Comparison of ENCODE assay signal across 7 cellular contexts in the genomic region with DNA sequence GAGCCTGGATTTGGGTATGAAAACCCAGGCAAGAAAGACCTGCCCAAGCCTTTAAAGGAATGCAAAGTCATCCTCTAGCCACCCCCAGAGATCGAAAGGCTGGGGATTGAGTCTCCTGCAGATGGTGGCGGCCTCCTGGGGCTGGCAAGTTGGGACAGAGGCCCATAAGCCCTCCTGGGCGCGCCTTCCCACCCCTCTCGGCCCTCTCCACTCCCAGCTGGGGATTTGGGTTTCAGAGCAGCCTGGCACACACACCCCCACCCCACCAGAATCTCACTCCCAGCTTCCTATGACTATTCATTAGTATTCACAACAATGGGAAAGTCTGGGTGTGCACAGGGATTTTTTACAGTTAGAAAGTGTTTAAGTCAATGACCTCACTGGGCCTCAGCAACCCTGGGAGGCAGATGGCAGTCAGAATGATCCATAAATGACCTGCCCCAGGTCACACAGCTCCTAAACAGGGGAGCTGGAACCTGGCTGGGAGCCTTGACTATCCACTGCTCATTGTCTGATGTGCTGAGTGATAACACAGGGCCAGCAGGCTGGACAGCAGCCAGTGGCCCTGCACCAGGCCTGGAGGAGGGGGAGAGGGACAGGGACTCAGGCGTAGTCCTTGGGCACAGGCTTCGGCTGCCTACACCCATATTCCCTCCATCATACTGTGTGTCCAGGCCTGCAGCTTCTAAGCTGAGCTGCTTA. TPM values are rescaled to one million over a fixed set of nuclear protein-coding genes. Genes with fewer than 3 reads are reported as not detected.
DNase-seq lines count a peak whose midpoint lies in the region; TF ChIP-seq lines count a peak whose summit lies in the region.
"Had no signal": no experiment of that assay in that cellular context is flagged by ENCODE, and none has a peak within 500 bp of the region (broad histone marks: within the 10 kb centered on the region; RNA-seq: fewer than 3 reads in every experiment).

No MANE protein-coding gene starts in this region.

- 0 out of 2 replicates have a peak overlapping the region, but pooled peaks have one; percentile 6 for H3K14ac ChIP-seq in H9 (ENCODE audit: insufficient read depth, low read length)

- H4K8ac ChIP-seq in H9 (replicated peaks; ENCODE audit: insufficient read length, low read depth, low read length) = no peak overlapping the region

- H3K9me3 ChIP-seq in H9 (ENCODE audit: control insufficient read depth, low read depth, low read length) = no peaks in the 10 kb centered on the region

- H2BK120ac ChIP-seq in H9 (ENCODE audit: low read depth, low read length, poor library complexity, severe bottlenecking) = no peak overlapping the region

- no peak overlapping the region for H3K27ac ChIP-seq in H9 (ENCODE audit: insufficient read length, low read depth, low read length)

- peaks cover 11% of the 10 kb centered on the region; the same call in 1 of the 2 replicates for H3K4me1 ChIP-seq in H9 (ENCODE audit: insufficient read depth, low read length)

- no peaks in the 10 kb centered on the region for H3K27me3 Mint-ChIP-seq in H9 (ENCODE audit: low read depth)
- no peaks in the 10 kb centered on the region for H3K27me3 Mint-ChIP-seq in activated naive CD8-positive, alpha-beta T cell treated with anti-CD3 and anti-CD28 coated beads for 36 hours

- no peak overlapping the region for H3K23ac ChIP-seq in H9 (ENCODE audit: insufficient read length, low read depth, low read length)

- peak overlapping the region in 1 of 2 experiments; percentile 33; a peak in 2 of 5 replicates for H3K4me3 Mint-ChIP-seq in H9
- H3K4me3 Mint-ChIP-seq in activated naive CD8-positive, alpha-beta T cell treated with anti-CD3 and anti-CD28 coated beads for 36 hours = no peak overlapping the region

- H4K5ac ChIP-seq in H9 (ENCODE audit: insufficient read length, low read depth, low read length) = no peak overlapping the region

- no peak for DNase-seq in H9
- no peak for DNase-seq in activated naive CD8-positive, alpha-beta T cell treated with anti-CD3 and anti-CD28 coated beads for 36 hours
- DNase-seq in mucosa of gallbladder (ENCODE audit: low spot score) = peak; percentile 74
- DNase-seq in T1000 (lab: John Stamatoyannopoulos, UW) = no peak
- no peak for DNase-seq in stimulated activated CD4-positive, alpha-beta T cell treated with anti-CD3 and anti-CD28 coated beads, Interleukin-12 subunit alpha, Interleukin-12 subunit beta, amount 100 ng/mL, for 4 hours
- no peak for DNase-seq in activated effector memory CD4-positive, alpha-beta T cell treated with Interleukin-2 at 50 U/mL for 16 hours

- peak overlapping the region; percentile 62 to 97 (median 96); a peak in 4 of 7 replicates for H3K27ac Mint-ChIP-seq in H9
- peak overlapping the region; percentile 45 for H3K27ac Mint-ChIP-seq in activated naive CD8-positive, alpha-beta T cell treated with anti-CD3 and anti-CD28 coated beads for 36 hours

- H2BK5ac ChIP-seq in H9 (ENCODE audit: insufficient read length, low read length) = no peak overlapping the region

- H3K36me3 Mint-ChIP-seq in H9 (ENCODE audit: insufficient read depth in 1 of 3, low read depth in 3 of 3) = peaks cover 1 to 5% (median 5%) of the 10 kb centered on the region in 3 experiments; a peak in 5 of 7 replicates
- H3K36me3 Mint-ChIP-seq in activated naive CD8-positive, alpha-beta T cell treated with anti-CD3 and anti-CD28 coated beads for 36 hours = peaks cover 6% of the 10 kb centered on the region

- H3K56ac ChIP-seq in H9 (ENCODE audit: insufficient read length, low read depth, low read length) = no peak overlapping the region

- no peak overlapping the region for H3K9ac ChIP-seq in H9 (ENCODE audit: extremely low read depth, insufficient read length, low read length)

- no peak overlapping the region for H4K91ac ChIP-seq in H9 (ENCODE audit: insufficient read length, low read depth, low read length)

- no peaks in the 10 kb centered on the region; the same call in 1 of the 2 replicates for H3K79me2 ChIP-seq in H9 (ENCODE audit: insufficient read depth, low read length)

- peak overlapping the region; percentile 8 for H3K18ac ChIP-seq in H9 (ENCODE audit: insufficient read length, low read depth, low read length)

- no peaks in the 10 kb centered on the region for H3K27me3 ChIP-seq in H9 (ENCODE audit: insufficient read depth, low read length)

- no peak for TF ChIP-seq CTCF in H9 (conservative IDR thresholded peaks at IDR 0.05)

- H3T11ph ChIP-seq in H9 (ENCODE audit: low read length) = no peak overlapping the region

- no CpG with 5 or more reads among the region's 7 CpGs for WGBS in H9 (ENCODE audit: extremely low coverage, insufficient read length, low lambda C conversion rate)

- H2BK12ac ChIP-seq in H9 (ENCODE audit: insufficient read length, low read depth, low read length) = no peak overlapping the region

- peaks cover 3% of the 10 kb centered on the region for H3K79me1 ChIP-seq in H9 (ENCODE audit: insufficient read depth, low read depth, low read length, poor library complexity, severe bottlenecking)

- no peaks in the 10 kb centered on the region for H3K23me2 ChIP-seq in H9 (ENCODE audit: insufficient read length, low read depth, low read length, poor library complexity, severe bottlenecking)

- H2BK15ac ChIP-seq in H9 (ENCODE audit: low read depth, low read length) = no peak overlapping the region

- H4K20me1 ChIP-seq in H9 (ENCODE audit: control insufficient read depth, insufficient read depth, insufficient read length) = no peaks in the 10 kb centered on the region

- no peak overlapping the region for H3K4me2 ChIP-seq in H9 (ENCODE audit: insufficient read depth, insufficient read length, low read length)

- peaks cover 53 to 75% of the 10 kb centered on the region in 2 experiments for H3K4me1 Mint-ChIP-seq in H9
- peaks cover 53% of the 10 kb centered on the region for H3K4me1 Mint-ChIP-seq in activated naive CD8-positive, alpha-beta T cell treated with anti-CD3 and anti-CD28 coated beads for 36 hours

- H2AK5ac ChIP-seq in H9 (ENCODE audit: insufficient read length, low read length) = no peak overlapping the region

- no peak overlapping the region for H3K4ac ChIP-seq in H9 (ENCODE audit: low read depth, low read length)

- H2BK20ac ChIP-seq in H9 (ENCODE audit: low read depth, low read length, poor library complexity, severe bottlenecking) = no peak overlapping the region

- no peak overlapping the region for H2AFZ ChIP-seq in H9 (ENCODE audit: low read length)

- no peaks in the 10 kb centered on the region for H3K9me3 Mint-ChIP-seq in H9
- no peaks in the 10 kb centered on the region for H3K9me3 Mint-ChIP-seq in activated naive CD8-positive, alpha-beta T cell treated with anti-CD3 and anti-CD28 coated beads for 36 hours

RNA-seq across cellular contexts. Expression of gene NHERF1, which starts 12.1 kb away (rescaled TPM):
- total RNA-seq in H9 (2021) (74.4 and 78.7 TPM in 2 replicates), mucosa of gallbladder (568 TPM)
- total RNA-seq in activated naive CD8-positive, alpha-beta T cell treated with anti-CD3 and anti-CD28 coated beads for 36 hours = 100 to 1,000 TPM; 124 to 127 TPM

RNA-seq across cellular contexts. Expression of gene NAT9, which starts 15.6 kb away (rescaled TPM):
- total RNA-seq in H9 (2021) (53.5 and 63.5 TPM in 2 replicates), mucosa of gallbladder (43.7 TPM)
- total RNA-seq in activated naive CD8-positive, alpha-beta T cell treated with anti-CD3 and anti-CD28 coated beads for 36 hours = 10 to 100 TPM; 39.9 to 41.6 TPM

RNA-seq across cellular contexts. Expression of gene RAB37, which starts 23.5 kb away (rescaled TPM):
- total RNA-seq in H9 (2021) (2.5 and 3.6 TPM in 2 replicates), mucosa of gallbladder (5.1 TPM)
- 1 to 10 TPM; 1.8 TPM for total RNA-seq in activated naive CD8-positive, alpha-beta T cell treated with anti-CD3 and anti-CD28 coated beads for 36 hours

RNA-seq across cellular contexts. Expression of gene CD300LF, which starts 47.8 kb away (rescaled TPM):
- total RNA-seq in H9 (2021) (not detected in 2 replicates), mucosa of gallbladder (1.8 TPM)
- total RNA-seq in activated naive CD8-positive, alpha-beta T cell treated with anti-CD3 and anti-CD28 coated beads for 36 hours = not detected
- total RNA-seq: OCI-LY7 had no signal
